8 cellular contexts compared by ENCODE assay signal in the genomic region with DNA sequence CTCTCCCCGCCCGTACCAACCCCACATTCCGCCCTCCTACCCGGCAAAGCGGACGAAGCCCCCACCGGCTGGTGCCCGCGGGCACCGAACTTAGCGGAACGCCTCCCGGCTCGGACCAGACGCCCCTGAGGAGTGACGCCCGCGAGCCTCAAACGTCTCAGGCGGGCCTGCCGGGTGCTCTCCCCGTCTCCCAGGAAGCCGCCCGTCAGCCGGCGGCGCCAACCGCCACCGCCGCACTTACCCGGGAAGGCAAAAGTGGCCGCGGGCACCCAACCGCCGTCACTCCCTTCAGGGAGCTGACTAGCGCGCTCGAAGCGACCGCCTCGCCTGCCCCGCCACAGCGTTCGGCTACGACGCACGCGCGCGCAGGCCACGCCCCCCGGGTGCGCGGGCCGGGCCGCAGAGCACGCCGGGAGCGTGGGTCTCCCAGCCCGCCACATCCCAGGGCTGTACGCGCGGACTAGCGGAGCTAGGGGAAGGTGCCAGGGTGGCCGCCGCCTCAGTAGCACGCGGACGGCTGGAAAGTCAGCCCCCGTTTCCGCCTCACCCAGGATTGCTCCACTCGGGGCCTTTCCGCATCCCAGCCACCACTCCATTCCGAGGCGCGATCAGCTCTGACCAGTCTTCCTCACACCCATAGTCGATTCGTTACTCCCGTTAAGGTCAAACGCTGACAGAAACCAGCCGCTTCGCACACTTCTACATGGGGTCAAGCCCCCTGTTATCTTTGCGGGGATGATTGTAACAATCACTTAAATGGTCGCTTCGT. TPM values are rescaled to one million over a fixed set of nuclear protein-coding genes. Genes with fewer than 3 reads are reported as not detected.
DNase-seq lines count a peak whose midpoint lies in the region; ATAC-seq and TF ChIP-seq lines count a peak whose summit lies in the region.

A gene (minus strand): TSS at position 346 of the 769 bp plus-strand sequence. CDS start 3,760 bp downstream, outside the sequence.

- no peaks in the 10 kb centered on the region for H3K27me3 ChIP-seq in right lobe of liver

- H3K9me3 Mint-ChIP-seq in activated CD4-positive, alpha-beta memory T cell treated with anti-CD3 and anti-CD28 coated beads for 36 hours = no peaks in the 10 kb centered on the region

- peaks cover 39% of the 10 kb centered on the region for H3K4me1 Mint-ChIP-seq in activated CD4-positive, alpha-beta memory T cell treated with anti-CD3 and anti-CD28 coated beads for 36 hours (ENCODE audit: low read depth)

- no peaks in the 10 kb centered on the region for H3K27me3 Mint-ChIP-seq in activated CD4-positive, alpha-beta memory T cell treated with anti-CD3 and anti-CD28 coated beads for 36 hours

- POLR2A ChIA-PET in activated CD4-positive, alpha-beta memory T cell treated with anti-CD3 and anti-CD28 coated beads for 36 hours (lab: Charles Lee) = interaction anchor here (0.6 to 2.8 kb wide), 8 partner anchors 12 to 380 kb away, joined by 3 to 28 read pairs (median 4); a partner anchor contains a TSS

- H3K36me3 Mint-ChIP-seq in activated CD4-positive, alpha-beta memory T cell treated with anti-CD3 and anti-CD28 coated beads for 36 hours = peaks cover 7% of the 10 kb centered on the region

- ATAC-seq in GM19324 (IDR thresholded peaks at IDR 0.05; ENCODE audit: low FRiP score, unreplicated experiment) (peak; percentile 98), HG03457 (IDR thresholded peaks at IDR 0.05; ENCODE audit: unreplicated experiment) (peak; percentile 92), right lobe of liver (peak; percentile 91 to 97 (median 93))

- 2% methylated on average over 21 of the region's 85 CpGs for whole genome bisulfite sequencing in right lobe of liver (ENCODE audit: insufficient coverage, low coverage, low lambda C conversion rate, missing lambda C conversion rate)

- H3K36me3 ChIP-seq in right lobe of liver = no peaks in the 10 kb centered on the region

- intact Hi-C loops in activated CD4-positive, alpha-beta memory T cell treated with anti-CD3 and anti-CD28 coated beads for 36 hours (cut with micrococcal nuclease) = loop anchor here (1.0 to 5.0 kb wide), 6 partner anchors 27 to 379 kb away; a partner anchor contains a TSS
- intact Hi-C loops in right lobe of liver (cut with DNase I) = no loop called here

- H3K27ac ChIP-seq in C4-2B (peak within 1 kb of the TSS; percentile 82), right lobe of liver (peak within 1 kb of the TSS; percentile 86 to 94 (median 87))

- peak; percentile 98 for TF ChIP-seq POLR2A in right lobe of liver (IDR thresholded peaks at IDR 0.05)

- DNase-seq in NCI-H526 (lab: John Stamatoyannopoulos, UW) (peak; percentile 62 to 94), dermis microvascular lymphatic vessel endothelial cell (ENCODE audit: low read depth in 2 of 2) (peak; percentile 55 to 89), right lobe of liver (peak; percentile 90 to 91 (median 90))
- DNase-seq in activated CD4-positive, alpha-beta memory T cell treated with anti-CD3 and anti-CD28 coated beads for 36 hours = peak; percentile 89
- peak; percentile 84 to 88 for DNase-seq in stimulated activated CD4-positive, alpha-beta T cell treated with anti-CD3 and anti-CD28 coated beads, Interleukin-4, amount 100 ng/mL, for 4 hours

- H3K9me3 ChIP-seq in right lobe of liver = no peaks in the 10 kb centered on the region

- peak within 1 kb of the TSS; percentile 85 for H3K4me3 Mint-ChIP-seq in activated CD4-positive, alpha-beta memory T cell treated with anti-CD3 and anti-CD28 coated beads for 36 hours

- CTCF ChIA-PET in activated CD4-positive, alpha-beta memory T cell treated with anti-CD3 and anti-CD28 coated beads for 36 hours (lab: Charles Lee) = interaction anchor here (0.7 to 2.1 kb wide), 8 partner anchors 11 to 194 kb away, joined by 3 to 20 read pairs (median 4); a partner anchor contains a TSS

- H3K27ac Mint-ChIP-seq in activated CD4-positive, alpha-beta memory T cell treated with anti-CD3 and anti-CD28 coated beads for 36 hours = peak within 1 kb of the TSS; percentile 94

- H3K4me1 ChIP-seq in right lobe of liver = peaks cover 0 to 21% (median 6%) of the 10 kb centered on the region in 4 donors

- peak within 1 kb of the TSS; percentile 77 to 82 (median 78) for H3K4me3 ChIP-seq in right lobe of liver

- TF ChIP-seq CTCF in C4-2B (conservative IDR thresholded peaks at IDR 0.05) (no peak), right lobe of liver (IDR thresholded peaks at IDR 0.05) (no peak)

RNA-seq across cellular contexts. Expression of the gene that starts here (rescaled TPM):
- 10 to 100 TPM; 42.6 to 43.2 TPM for total RNA-seq in activated CD4-positive, alpha-beta memory T cell treated with anti-CD3 and anti-CD28 coated beads for 36 hours
- total RNA-seq in dermis microvascular lymphatic vessel endothelial cell (23.2 and 29.6 TPM in 2 replicates), right lobe of liver (10 to 100 TPM in 5 of 6 experiments, 1 to 10 TPM in 1; 9.4 to 21.4 (median 14.7) TPM)

Comparison
In these comparisons a context has a peak if more than half of its experiments do, and no peak if none do; other contexts are left out.
1. Peak in every context shown above with its lines: DNase-seq, ATAC-seq, H3K4me3 ChIP-seq and H3K27ac ChIP-seq.